1 cellular context compared by ENCODE assay signal in genomic region chr7:117212969-117213877, GRCh38.
TF ChIP-seq lines count a peak whose summit lies in the region.

No MANE protein-coding gene starts in this region.

TF ChIP-seq in K562, 482 proteins besides CTCF, POLR2A, EP300 and RAD21 (continued from another document):
- TF ChIP-seq HINFP (tag; conservative IDR thresholded peaks at IDR 0.05; ENCODE audit: low read depth) = peak; percentile 100
- no peak for TF ChIP-seq ZBTB34 (CRISPR knock-in tag; IDR thresholded peaks at IDR 0.05)
- TF ChIP-seq, protein P1, sequence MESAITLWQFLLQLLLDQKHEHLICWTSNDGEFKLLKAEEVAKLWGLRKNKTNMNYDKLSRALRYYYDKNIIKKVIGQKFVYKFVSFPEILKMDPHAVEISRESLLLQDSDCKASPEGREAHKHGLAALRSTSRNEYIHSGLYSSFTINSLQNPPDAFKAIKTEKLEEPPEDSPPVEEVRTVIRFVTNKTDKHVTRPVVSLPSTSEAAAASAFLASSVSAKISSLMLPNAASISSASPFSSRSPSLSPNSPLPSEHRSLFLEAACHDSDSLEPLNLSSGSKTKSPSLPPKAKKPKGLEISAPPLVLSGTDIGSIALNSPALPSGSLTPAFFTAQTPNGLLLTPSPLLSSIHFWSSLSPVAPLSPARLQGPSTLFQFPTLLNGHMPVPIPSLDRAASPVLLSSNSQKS (CRISPR knock-in tag; IDR thresholded peaks at IDR 0.05) = no peak
- peak in 1 of 2 experiments; percentile 49; a peak in 1 of 3 replicates for TF ChIP-seq CBX3 (IDR thresholded peaks at IDR 0.05; ENCODE audit: borderline replicate concordance in 1 of 2, low read length in 2 of 2)
- no peak for TF ChIP-seq JUNB (CRISPR knock-in tag; conservative IDR thresholded peaks at IDR 0.05)
- TF ChIP-seq ZNF445 (CRISPR knock-in tag; IDR thresholded peaks at IDR 0.05; ENCODE audit: low read depth) = no peak
- TF ChIP-seq SMC3 (conservative IDR thresholded peaks at IDR 0.05; ENCODE audit: insufficient read depth, low read depth, low read length) = peak; percentile 75
